Comparison of ENCODE assay signal across 27 cellular contexts in the genomic region with DNA sequence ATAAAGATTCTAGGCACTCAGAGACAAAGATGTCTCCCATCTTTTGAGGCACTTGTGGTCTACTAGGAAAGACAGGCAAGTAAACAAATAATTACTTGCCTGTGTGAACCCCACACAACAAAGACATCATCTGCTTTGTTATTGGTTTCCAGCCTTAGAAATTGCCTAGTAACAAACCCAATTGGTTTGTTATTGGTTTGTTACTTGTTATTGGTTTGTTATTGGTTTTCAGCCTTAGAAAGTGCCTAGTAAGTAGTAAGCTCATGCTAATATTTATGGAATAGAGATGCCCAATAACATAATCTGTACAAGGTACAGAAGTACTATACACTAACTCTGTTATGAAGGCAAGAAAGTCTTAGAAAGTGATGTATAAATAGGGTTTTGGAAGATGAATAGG.
"Had no signal": no experiment of that assay in that cellular context is flagged by ENCODE, and none has a peak within 500 bp of the region (broad histone marks: within the 10 kb centered on the region; RNA-seq: fewer than 3 reads in every experiment).

No MANE protein-coding gene starts in this region.

- H3K27me3 ChIP-seq: colonic mucosa had no signal

- ATAC-seq: effector memory CD8-positive, alpha-beta T cell; esophagus mucosa; gastrocnemius medialis; heart right ventricle; left colon; lower lobe of right lung; mucosa of descending colon; naive thymus-derived CD8-positive, alpha-beta T cell had no signal

- H3K27ac ChIP-seq: colonic mucosa, epithelial cell of prostate, esophagus squamous epithelium, gastrocnemius medialis, heart right ventricle, left ventricle myocardium inferior, lower lobe of right lung had no signal

- DNase-seq: colonic mucosa; cortex of kidney; effector CD8-positive, alpha-beta T cell; effector memory CD8-positive, alpha-beta T cell; endodermal cell; erythroblast; esophagus squamous epithelium; foreskin fibroblast; foreskin melanocyte; gastrocnemius medialis; glutamatergic neuron; head of caudate nucleus; hippocampal formation; kidney; kidney glomerular epithelial cell; left colon; lower lobe of right lung; mesenchymal stem cell; mucosa of descending colon; naive B cell; naive thymus-derived CD8-positive, alpha-beta T cell had no signal

- H3K9me3 ChIP-seq: colonic mucosa, esophagus squamous epithelium, gastrocnemius medialis, heart right ventricle, left ventricle myocardium inferior, lower lobe of right lung, mucosa of descending colon had no signal

- FAIRE-seq: endometrium, islet of Langerhans, kidney had no signal

- H3K4me3 ChIP-seq: colonic mucosa, esophagus squamous epithelium, gastrocnemius medialis, heart right ventricle, left ventricle myocardium inferior, lower lobe of right lung, mucosa of descending colon had no signal

- H3K4me1 ChIP-seq: colonic mucosa, gastrocnemius medialis, heart right ventricle, lower lobe of right lung had no signal

- H3K36me3 ChIP-seq: colonic mucosa, esophagus squamous epithelium, gastrocnemius medialis, heart right ventricle, left ventricle myocardium inferior, lower lobe of right lung had no signal
